1 cellular context compared by ENCODE assay signal in genomic region chr7:12030116-12030515, GRCh38.
TF ChIP-seq lines count a peak whose summit lies in the region.

No MANE protein-coding gene starts in this region.

TF ChIP-seq in GM23338, 12 proteins besides CTCF, POLR2A, EP300 and RAD21 (continued from another document):
- no peak for TF ChIP-seq ZNF462 (CRISPR knock-in tag; IDR thresholded peaks at IDR 0.05)
TF ChIP-seq in GM23338: peak in this region for 0.
